ENCODE assay signal across 19 cellular contexts in genomic region chr11:47244664-47245350, GRCh38. TPM values are rescaled to one million over a fixed set of nuclear protein-coding genes. Genes with fewer than 3 reads are reported as not detected.
DNase-seq lines count a peak whose midpoint lies in the region; ATAC-seq and TF ChIP-seq lines count a peak whose summit lies in the region.
"Had no signal": no experiment of that assay in that cellular context is flagged by ENCODE, and none has a peak within 500 bp of the region (broad histone marks: within the 10 kb centered on the region; RNA-seq: fewer than 3 reads in every experiment).

No MANE protein-coding gene starts in this region.

- TF ChIP-seq CTCF in left ventricle myocardium inferior (IDR thresholded peaks at IDR 0.05; ENCODE audit: borderline replicate concordance), result no peak
- TF ChIP-seq CTCF in transverse colon (IDR thresholded peaks at IDR 0.05), result no peak

- in situ Hi-C loops in transverse colon (cut with MboI; ENCODE audit: low pct_ligation_motif_present in 1 of 4, low pct_unique_long_range_greater_than_20kb in 1 of 4, low sequenced_read_pairs in 3 of 4), result no loop called here

- no peak overlapping the region for H3K27ac ChIP-seq in left ventricle myocardium inferior (replicated peaks)
- H3K27ac ChIP-seq in transverse colon, result peak overlapping the region in 3 of 4 donors; percentile 16 to 44 (median 32)
- H3K27ac ChIP-seq: brain microvascular endothelial cell, hepatocyte, tibial artery had no signal

- H3K27me3 ChIP-seq in left ventricle myocardium inferior (ENCODE audit: low read depth) (no peaks in the 10 kb centered on the region), transverse colon (no peaks in the 10 kb centered on the region)
- H3K27me3 ChIP-seq: brain microvascular endothelial cell, hepatocyte, tibial artery had no signal

- H3K4me1 ChIP-seq in left ventricle myocardium inferior (peaks cover 43% of the 10 kb centered on the region), transverse colon (peaks cover 12 to 21% (median 16%) of the 10 kb centered on the region in 4 donors)

- no peak for TF ChIP-seq POLR2A in transverse colon (IDR thresholded peaks at IDR 0.05)

- peak; percentile 56 for DNase-seq in Right ventricle myocardium superior
- no peak for DNase-seq in left ventricle myocardium inferior
- no peak for DNase-seq in left lobe of liver (ENCODE audit: low spot score)
- DNase-seq in transverse colon, result peak; percentile 29
- DNase-seq in NCI-H1436 (lab: John Stamatoyannopoulos, UW), result no peak
- DNase-seq: activated CD4-positive, alpha-beta T cell treated with anti-CD3 and anti-CD28 coated beads for 1 hour; activated CD8-positive, alpha-beta memory T cell treated with anti-CD3 and anti-CD28 coated beads, Interleukin-2, amount 50 U/mL, for 4 hours; brain microvascular endothelial cell; effector memory CD4-positive, alpha-beta T cell; HCEC 1CT; IMR-90; left cardiac atrium; naive thymus-derived CD4-positive, alpha-beta T cell; stimulated activated CD4-positive, alpha-beta T cell treated with anti-CD3 and anti-CD28 coated beads, Interleukin-2, amount 100 ng/mL, for 24 hours; T-helper 2 cell; tibial artery had no signal

- H3K36me3 ChIP-seq in left ventricle myocardium inferior (peaks cover 73% of the 10 kb centered on the region), transverse colon (peaks cover 0 to 46% (median 16%) of the 10 kb centered on the region in 4 donors)

- ATAC-seq in Right ventricle myocardium superior (ENCODE audit: poor library complexity) (peak; percentile 19), left lobe of liver (peak; percentile 7), HG03280 (IDR thresholded peaks at IDR 0.05; ENCODE audit: unreplicated experiment) (no peak)
- ATAC-seq: GM12878; naive thymus-derived CD4-positive, alpha-beta T cell had no signal

- H3K9me3 ChIP-seq in left ventricle myocardium inferior (replicated peaks) (no peaks in the 10 kb centered on the region), transverse colon (no peaks in the 10 kb centered on the region)
- H3K9me3 ChIP-seq: tibial artery had no signal

- intact Hi-C loops in Right ventricle myocardium superior (cut with DNase I), result no loop called here
- intact Hi-C loops in left ventricle myocardium inferior (cut with micrococcal nuclease), result no loop called here
- intact Hi-C loops in transverse colon (cut with DNase I; ENCODE audit: low total_unique reads), result no loop called here

- no peak for TF ChIP-seq EP300 in transverse colon (IDR thresholded peaks at IDR 0.05; ENCODE audit: low read depth)

- H3K4me3 ChIP-seq in left ventricle myocardium inferior (no peak overlapping the region), transverse colon (no peak overlapping the region)
- H3K4me3 ChIP-seq: GM12878, hepatocyte, tibial artery had no signal

- WGBS in transverse colon (ENCODE audit: low coverage in 1 of 2), 2 donors, result 80 to 90% methylated on average over 1 to 20 of the region's 20 CpGs

RNA-seq across cellular contexts. Expression of gene ACP2, which starts 3.8 kb away (rescaled TPM):
- total RNA-seq in Right ventricle myocardium superior (18.4 TPM), left ventricle myocardium inferior (17.7 TPM), left lobe of liver (72.9 TPM), transverse colon (100 to 1,000 TPM in 1 of 4 donors, 10 to 100 TPM in 3; 66.3 to 120 (median 88.9) TPM)

RNA-seq across cellular contexts. Expression of gene NR1H3, which starts 13.0 kb away (rescaled TPM):
- total RNA-seq in Right ventricle myocardium superior (19.1 TPM), left ventricle myocardium inferior (11.7 TPM), left lobe of liver (94.0 TPM), transverse colon (100 to 1,000 TPM in 3 of 4 donors, 10 to 100 TPM in 1; 28.7 to 124 (median 113) TPM)

RNA-seq across cellular contexts. Expression of gene MADD, which starts 25.1 kb away (rescaled TPM):
- total RNA-seq in Right ventricle myocardium superior (39.7 TPM), left ventricle myocardium inferior (40.9 TPM), left lobe of liver (24.4 TPM), transverse colon (100 to 1,000 TPM in 1 of 4 donors, 10 to 100 TPM in 3; 64.3 to 285 (median 71.8) TPM)

RNA-seq across cellular contexts. Expression of gene DDB2, which starts 30.0 kb away (rescaled TPM):
- total RNA-seq in Right ventricle myocardium superior (9.3 TPM), left ventricle myocardium inferior (8.7 TPM), left lobe of liver (15.4 TPM), transverse colon (10 to 100 TPM in 3 of 4 donors, 1 to 10 TPM in 1; 8.6 to 45.4 (median 28.6) TPM)

RNA-seq across cellular contexts. Expression of gene PACSIN3, which starts 58.6 kb away (rescaled TPM):
- total RNA-seq in Right ventricle myocardium superior (175 TPM), left ventricle myocardium inferior (198 TPM), left lobe of liver (32.8 TPM), transverse colon (10 to 100 TPM in 2 of 4 donors, 1 to 10 TPM in 2; 1.2 to 13.9 (median 9.8) TPM)

Comparison
In these comparisons a context has a peak if more than half of its experiments do, and no peak if none do; other contexts are left out.
1. DNase-seq: peak in Right ventricle myocardium superior (single experiment) and transverse colon (single experiment); none in left ventricle myocardium inferior (single experiment), left lobe of liver (single experiment) and NCI-H1436 (single experiment).